In genomic region chr14:26606729-26607128, GRCh38 we compare ENCODE assay signal across 1 cellular context.
TF ChIP-seq lines count a peak whose summit lies in the region.

No MANE protein-coding gene starts in this region.

TF ChIP-seq in HepG2, 621 proteins besides CTCF, POLR2A, EP300 and RAD21:
- TF ChIP-seq MAFK (conservative IDR thresholded peaks at IDR 0.05 in 1 of 2, IDR thresholded peaks at IDR 0.05 in 1 of 2; ENCODE audit: low read length in 2 of 2) (peak in 1 of 2 experiments; percentile 45; a peak in 2 of 4 replicates), ZNF607 (CRISPR knock-in tag; IDR thresholded peaks at IDR 0.05; ENCODE audit: borderline replicate concordance) (no peak), NFE2L2 (IDR thresholded peaks at IDR 0.05; ENCODE audit: low read length) (peak; percentile 67)
